In genomic region chr10:48634198-48634983, GRCh38 we compare ENCODE assay signal across 8 cellular contexts. TPM values are rescaled to one million over a fixed set of nuclear protein-coding genes. Genes with fewer than 3 reads are reported as not detected.
DNase-seq lines count a peak whose midpoint lies in the region; ATAC-seq and TF ChIP-seq lines count a peak whose summit lies in the region.

No MANE protein-coding gene starts in this region.

- 65 to 74% (median 73%) methylated on average over 5 of the region's 5 CpGs for WGBS in adrenal gland, 4 donors
- WGBS in right lobe of liver (ENCODE audit: insufficient coverage, low coverage, low lambda C conversion rate, missing lambda C conversion rate): 57% methylated on average over 3 of the region's 5 CpGs

- H3K9me3 ChIP-seq in adrenal gland (replicated peaks in 1 of 3) (no peaks in the 10 kb centered on the region), right lobe of liver (no peaks in the 10 kb centered on the region)
- no peaks in the 10 kb centered on the region for H3K9me3 ChIP-seq in effector memory CD4-positive, alpha-beta T cell (ENCODE audit: control insufficient read depth, low read length)

- H3K27me3 ChIP-seq in adrenal gland: no peaks in the 10 kb centered on the region
- H3K27me3 ChIP-seq in right lobe of liver: no peaks in the 10 kb centered on the region
- no peaks in the 10 kb centered on the region for H3K27me3 ChIP-seq in effector memory CD4-positive, alpha-beta T cell (replicated peaks; ENCODE audit: control insufficient read depth, insufficient read depth, low read length, poor library complexity, severe bottlenecking)

- intact Hi-C loops in adrenal gland (cut with DNase I) (no loop called here), right lobe of liver (cut with DNase I) (no loop called here)

- H3K4me1 ChIP-seq in adrenal gland (replicated peaks in 1 of 2) (peaks cover 0 to 4% of the 10 kb centered on the region in 2 donors), right lobe of liver (no peaks in the 10 kb centered on the region)
- H3K4me1 ChIP-seq in effector memory CD4-positive, alpha-beta T cell (ENCODE audit: control insufficient read depth, insufficient read depth, low read length, poor library complexity, severe bottlenecking): peaks cover 14% of the 10 kb centered on the region

- no peaks in the 10 kb centered on the region for H3K36me3 ChIP-seq in adrenal gland (replicated peaks in 1 of 2)
- no peaks in the 10 kb centered on the region for H3K36me3 ChIP-seq in right lobe of liver
- H3K36me3 ChIP-seq in effector memory CD4-positive, alpha-beta T cell (ENCODE audit: control insufficient read depth, insufficient read depth, low read length): no peaks in the 10 kb centered on the region

- H3K27ac ChIP-seq in adrenal gland: peak overlapping the region in 2 of 5 donors; percentile 12 to 75
- H3K27ac ChIP-seq in right lobe of liver: no peak overlapping the region
- no peak overlapping the region for H3K27ac ChIP-seq in effector memory CD4-positive, alpha-beta T cell (ENCODE audit: insufficient read depth, low read length, poor library complexity, severe bottlenecking)

- TF ChIP-seq CTCF in adrenal gland (IDR thresholded peaks at IDR 0.05) (no peak), right lobe of liver (IDR thresholded peaks at IDR 0.05) (no peak), GM20000 (IDR thresholded peaks at IDR 0.05; ENCODE audit: extremely low read depth, missing control alignments) (no peak)

- DNase-seq in LHCN-M2 (ENCODE audit: low read depth) (peak; percentile 98), adrenal gland (peak; percentile 39 to 72 (median 55)), right lobe of liver (no peak), NCI-H524 (lab: John Stamatoyannopoulos, UW) (no peak), GM20000 (ENCODE audit: low spot score) (no peak)
- DNase-seq in effector memory CD4-positive, alpha-beta T cell: no peak

- ATAC-seq in GM18499 (IDR thresholded peaks at IDR 0.05; ENCODE audit: insufficient read depth, unreplicated experiment) (peak; percentile 73), GM21825 (IDR thresholded peaks at IDR 0.05; ENCODE audit: unreplicated experiment) (peak; percentile 90), right lobe of liver (peak; percentile 61 to 83 (median 74))

- TF ChIP-seq POLR2A in adrenal gland (IDR thresholded peaks at IDR 0.05) (no peak), right lobe of liver (IDR thresholded peaks at IDR 0.05) (no peak)

- no peak overlapping the region for H3K4me3 ChIP-seq in adrenal gland
- no peak overlapping the region for H3K4me3 ChIP-seq in right lobe of liver
- no peak overlapping the region for H3K4me3 ChIP-seq in effector memory CD4-positive, alpha-beta T cell (ENCODE audit: insufficient read depth, low read depth, low read length, poor library complexity, severe bottlenecking)

RNA-seq across cellular contexts. Expression of gene ARHGAP22, which starts 29.5 kb away (rescaled TPM):
- 255 and 312 TPM in 2 replicates for total RNA-seq in LHCN-M2 (2014; rRNA removed)
- polyA plus RNA-seq in LHCN-M2 (2012): 102 TPM
- 1 to 10 TPM in 7 of 8 donors, under 1 TPM in 1; 0.91 to 8.0 (median 4.9) TPM for total RNA-seq in adrenal gland
- polyA plus RNA-seq in adrenal gland: 10 to 100 TPM in 1 of 3 donors, 1 to 10 TPM in 2; 1.1 to 11.6 (median 4.6) TPM
- 1 to 10 TPM in 1 of 6 experiments, under 1 TPM in 5; 0.22 to 3.6 (median 0.64) TPM for total RNA-seq in right lobe of liver

RNA-seq across cellular contexts. Expression of gene WDFY4, which starts 50.3 kb away (rescaled TPM):
- not detected in 2 replicates for total RNA-seq in LHCN-M2 (2014; rRNA removed)
- polyA plus RNA-seq in LHCN-M2 (2012): not detected
- 1 to 10 TPM; 1.8 to 9.9 (median 7.6) TPM for total RNA-seq in adrenal gland
- 1 to 10 TPM in 2 of 3 donors, under 1 TPM in 1; 0.92 to 4.1 (median 2.1) TPM for polyA plus RNA-seq in adrenal gland
- total RNA-seq in right lobe of liver: 1 to 10 TPM; 1.4 to 4.1 (median 1.9) TPM

Comparison
In these comparisons a context has a peak if more than half of its experiments do, and no peak if none do; other contexts are left out.
1. DNase-seq: peak in LHCN-M2 (single experiment) and adrenal gland (7 of 7); none in right lobe of liver (0 of 3), NCI-H524 (0 of 2), GM20000 (single experiment) and effector memory CD4-positive, alpha-beta T cell (0 of 3).
2. RNA of gene ARHGAP22, which starts 29.5 kb away (total RNA-seq): 255 to 312 TPM in LHCN-M2; 0.91 to 8.0 TPM in adrenal gland and 0.22 to 3.6 TPM in right lobe of liver; every median in the first group is over 10 times any median in the second.
3. Peak in every context shown above with its lines, with median percentiles within 50 percentile points of each other: ATAC-seq.